9 cellular contexts compared by ENCODE assay signal in genomic region chr2:112941753-112942653, GRCh38. TPM values are rescaled to one million over a fixed set of nuclear protein-coding genes. Genes with fewer than 3 reads are reported as not detected.
DNase-seq lines count a peak whose midpoint lies in the region; ATAC-seq, FAIRE-seq and TF ChIP-seq lines count a peak whose summit lies in the region.
"Had no signal": no experiment of that assay in that cellular context is flagged by ENCODE, and none has a peak within 500 bp of the region (broad histone marks: within the 10 kb centered on the region; RNA-seq: fewer than 3 reads in every experiment).

No MANE protein-coding gene starts in this region.

- H3K36me3 Mint-ChIP-seq in activated T-cell treated with anti-CD3 and anti-CD28 coated beads, Interleukin-2, amount 50 U/mL, for 24 hours (ENCODE audit: low read depth), result no peaks in the 10 kb centered on the region

- H3K27me3 ChIP-seq in transverse colon, result no peaks in the 10 kb centered on the region

- H3K27ac Mint-ChIP-seq in activated T-cell treated with anti-CD3 and anti-CD28 coated beads, Interleukin-2, amount 50 U/mL, for 24 hours, result no peak overlapping the region
- H3K27ac Mint-ChIP-seq: dendritic cell treated with granulocyte-macrophage colony-stimulating factor and Interleukin-4, amounts not matched to agents 40 ng/mL and 50 ng/mL, for 4 days had no signal

- FAIRE-seq in D721Med (lab: Jason Lieb, UNC), result no peak

- no peaks in the 10 kb centered on the region for H3K36me3 ChIP-seq in transverse colon

- H3K4me1 ChIP-seq in transverse colon, result peaks cover 0 to 13% (median 7%) of the 10 kb centered on the region in 4 donors

- no peak for TF ChIP-seq POLR2A in transverse colon (IDR thresholded peaks at IDR 0.05)

- intact Hi-C loops in transverse colon (cut with DNase I; ENCODE audit: low total_unique reads), result no loop called here

- H3K4me3 ChIP-seq in fibroblast of the aortic adventitia (ENCODE audit: low read depth, low read length), result no peak overlapping the region
- H3K4me3 ChIP-seq in transverse colon, result no peak overlapping the region

- TF ChIP-seq CTCF in D721Med (IDR thresholded peaks at IDR 0.05; ENCODE audit: insufficient read depth, missing control alignments) (peak; percentile 94), fibroblast of the aortic adventitia (IDR thresholded peaks at IDR 0.05; ENCODE audit: insufficient read depth, low read length) (peak; percentile 99), transverse colon (IDR thresholded peaks at IDR 0.05) (peak; percentile 70 to 84 (median 82))

- DNase-seq in D721Med (ENCODE audit: insufficient read length, low spot score) (peak; percentile 32), HT1080 (ENCODE audit: low read depth) (peak; percentile 65), OCI-M2 (lab: John Stamatoyannopoulos, UW; ENCODE audit: unreplicated experiment) (peak; percentile 39), fibroblast of the aortic adventitia (ENCODE audit: low read depth) (peak; percentile 82), occipital lobe (lab: John Stamatoyannopoulos, UW) (peak; percentile 41), transverse colon (peak; percentile 85)
- DNase-seq in activated T-cell treated with anti-CD3 and anti-CD28 coated beads, Interleukin-2, amount 50 U/mL, for 24 hours, result peak; percentile 67

- ATAC-seq in GM19452 (IDR thresholded peaks at IDR 0.05; ENCODE audit: unreplicated experiment), result peak; percentile 78

- no peak for TF ChIP-seq EP300 in transverse colon (IDR thresholded peaks at IDR 0.05; ENCODE audit: low read depth)

- no peak overlapping the region for H3K4me3 Mint-ChIP-seq in activated T-cell treated with anti-CD3 and anti-CD28 coated beads, Interleukin-2, amount 50 U/mL, for 24 hours
- H3K4me3 Mint-ChIP-seq: dendritic cell treated with granulocyte-macrophage colony-stimulating factor and Interleukin-4, amounts not matched to agents 40 ng/mL and 50 ng/mL, for 4 days had no signal

- H3K27me3 Mint-ChIP-seq in activated T-cell treated with anti-CD3 and anti-CD28 coated beads, Interleukin-2, amount 50 U/mL, for 24 hours, result no peaks in the 10 kb centered on the region

- H3K9me3 Mint-ChIP-seq in activated T-cell treated with anti-CD3 and anti-CD28 coated beads, Interleukin-2, amount 50 U/mL, for 24 hours, result no peaks in the 10 kb centered on the region
- H3K9me3 Mint-ChIP-seq: dendritic cell treated with granulocyte-macrophage colony-stimulating factor and Interleukin-4, amounts not matched to agents 40 ng/mL and 50 ng/mL, for 4 days had no signal

- in situ Hi-C loops in transverse colon (cut with MboI; ENCODE audit: low pct_ligation_motif_present in 1 of 4, low pct_unique_long_range_greater_than_20kb in 1 of 4, low sequenced_read_pairs in 3 of 4), result loop anchor here in 1 of 4 donors (10.0 to 25.0 kb wide), 2 partner anchors 187 to 330 kb away; no protein-coding TSS in a partner anchor

- WGBS in transverse colon (ENCODE audit: low coverage in 1 of 2), 2 donors, result 26% methylated on average over 14 of the region's 14 CpGs; no CpG with 5 or more reads in 1 of the 2 donors

- H3K9me3 ChIP-seq in transverse colon, result peaks cover 0 to 7% of the 10 kb centered on the region in 2 donors

- H3K4me1 Mint-ChIP-seq in activated T-cell treated with anti-CD3 and anti-CD28 coated beads, Interleukin-2, amount 50 U/mL, for 24 hours (ENCODE audit: low read depth), result no peaks in the 10 kb centered on the region

- H3K27ac ChIP-seq in transverse colon, result no peak overlapping the region

RNA-seq across cellular contexts. Expression of gene IL37, which starts 31.0 kb away (rescaled TPM):
- not detected in 2 replicates for total RNA-seq in HT1080 (2014; rRNA removed; shearing (Covaris generic))
- not detected in 2 replicates for polyA plus RNA-seq in HT1080 (2015; cell fraction: cytosol; rRNA removed)
- not detected in 2 replicates for polyA plus RNA-seq in HT1080 (2015; cell fraction: nucleus; rRNA removed)
- total RNA-seq in fibroblast of the aortic adventitia (ENCODE audit: low replicate concordance), result not detected in 2 replicates
- not detected for total RNA-seq in occipital lobe
- 1 to 10 TPM in 2 of 4 donors, not detected in 2; 1.1 to 2.6 TPM for total RNA-seq in transverse colon

RNA-seq across cellular contexts. Expression of gene IL36G, which starts 35.8 kb away (rescaled TPM):
- total RNA-seq in HT1080 (2014; rRNA removed; shearing (Covaris generic)), result not detected in 2 replicates
- not detected in 2 replicates for polyA plus RNA-seq in HT1080 (2015; cell fraction: cytosol; rRNA removed)
- polyA plus RNA-seq in HT1080 (2015; cell fraction: nucleus; rRNA removed), result 0.33 and 0.59 TPM in 2 replicates
- total RNA-seq in fibroblast of the aortic adventitia (ENCODE audit: low replicate concordance) (not detected in 2 replicates), occipital lobe (not detected), transverse colon (1 to 10 TPM in 1 of 4 donors, not detected in 3; 2.8 TPM)

Comparison
In these comparisons a context has a peak if more than half of its experiments do, and no peak if none do; other contexts are left out.
1. DNase-seq: peak in every context shown above with its lines; median percentile 85 in transverse colon; 82 in fibroblast of the aortic adventitia; 67 in activated T-cell treated with anti-CD3 and anti-CD28 coated beads, Interleukin-2, amount 50 U/mL, for 24 hours; 65 in HT1080; 41 in occipital lobe; 39 in OCI-M2; 32 in D721Med.